Comparison of ENCODE assay signal across 1 cellular context in the genomic region with DNA sequence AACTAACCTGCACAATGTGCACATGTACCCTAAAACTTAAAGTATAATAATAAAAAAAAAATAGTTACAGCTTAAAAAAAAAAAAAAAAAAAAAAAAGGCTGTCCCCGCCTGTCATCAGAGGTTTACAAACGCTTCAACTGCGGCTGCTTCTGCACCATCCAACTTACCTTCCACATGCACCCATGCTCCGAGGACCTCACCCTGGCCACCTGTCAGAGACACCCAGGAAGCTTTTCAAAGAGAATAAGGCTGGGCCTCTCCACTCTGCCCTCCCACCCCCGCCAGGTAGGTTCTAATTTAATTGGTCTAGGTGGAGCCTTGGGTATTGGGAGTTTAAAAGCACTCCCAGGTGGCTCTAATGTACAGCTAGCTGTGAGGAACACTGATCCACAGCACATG.
TF ChIP-seq lines count a peak whose summit lies in the region.

No MANE protein-coding gene starts in this region.

TF ChIP-seq in HepG2, 621 proteins besides CTCF, POLR2A, EP300 and RAD21 (continued from another document):
- TF ChIP-seq, protein P1, sequence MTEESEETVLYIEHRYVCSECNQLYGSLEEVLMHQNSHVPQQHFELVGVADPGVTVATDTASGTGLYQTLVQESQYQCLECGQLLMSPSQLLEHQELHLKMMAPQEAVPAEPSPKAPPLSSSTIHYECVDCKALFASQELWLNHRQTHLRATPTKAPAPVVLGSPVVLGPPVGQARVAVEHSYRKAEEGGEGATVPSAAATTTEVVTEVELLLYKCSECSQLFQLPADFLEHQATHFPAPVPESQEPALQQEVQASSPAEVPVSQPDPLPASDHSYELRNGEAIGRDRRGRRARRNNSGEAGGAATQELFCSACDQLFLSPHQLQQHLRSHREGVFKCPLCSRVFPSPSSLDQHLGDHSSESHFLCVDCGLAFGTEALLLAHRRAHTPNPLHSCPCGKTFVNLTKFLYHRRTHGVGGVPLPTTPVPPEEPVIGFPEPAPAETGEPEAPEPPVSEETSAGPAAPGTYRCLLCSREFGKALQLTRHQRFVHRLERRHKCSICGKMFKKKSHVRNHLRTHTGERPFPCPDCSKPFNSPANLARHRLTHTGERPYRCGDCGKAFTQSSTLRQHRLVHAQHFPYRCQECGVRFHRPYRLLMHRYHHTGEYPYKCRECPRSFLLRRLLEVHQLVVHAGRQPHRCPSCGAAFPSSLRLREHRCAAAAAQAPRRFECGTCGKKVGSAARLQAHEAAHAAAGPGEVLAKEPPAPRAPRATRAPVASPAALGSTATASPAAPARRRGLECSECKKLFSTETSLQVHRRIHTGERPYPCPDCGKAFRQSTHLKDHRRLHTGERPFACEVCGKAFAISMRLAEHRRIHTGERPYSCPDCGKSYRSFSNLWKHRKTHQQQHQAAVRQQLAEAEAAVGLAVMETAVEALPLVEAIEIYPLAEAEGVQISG (CRISPR knock-in tag; IDR thresholded peaks at IDR 0.05) = no peak
- TF ChIP-seq ARNT2 (CRISPR knock-in tag; IDR thresholded peaks at IDR 0.05; ENCODE audit: low read depth) = no peak
- TF ChIP-seq, protein P2, sequence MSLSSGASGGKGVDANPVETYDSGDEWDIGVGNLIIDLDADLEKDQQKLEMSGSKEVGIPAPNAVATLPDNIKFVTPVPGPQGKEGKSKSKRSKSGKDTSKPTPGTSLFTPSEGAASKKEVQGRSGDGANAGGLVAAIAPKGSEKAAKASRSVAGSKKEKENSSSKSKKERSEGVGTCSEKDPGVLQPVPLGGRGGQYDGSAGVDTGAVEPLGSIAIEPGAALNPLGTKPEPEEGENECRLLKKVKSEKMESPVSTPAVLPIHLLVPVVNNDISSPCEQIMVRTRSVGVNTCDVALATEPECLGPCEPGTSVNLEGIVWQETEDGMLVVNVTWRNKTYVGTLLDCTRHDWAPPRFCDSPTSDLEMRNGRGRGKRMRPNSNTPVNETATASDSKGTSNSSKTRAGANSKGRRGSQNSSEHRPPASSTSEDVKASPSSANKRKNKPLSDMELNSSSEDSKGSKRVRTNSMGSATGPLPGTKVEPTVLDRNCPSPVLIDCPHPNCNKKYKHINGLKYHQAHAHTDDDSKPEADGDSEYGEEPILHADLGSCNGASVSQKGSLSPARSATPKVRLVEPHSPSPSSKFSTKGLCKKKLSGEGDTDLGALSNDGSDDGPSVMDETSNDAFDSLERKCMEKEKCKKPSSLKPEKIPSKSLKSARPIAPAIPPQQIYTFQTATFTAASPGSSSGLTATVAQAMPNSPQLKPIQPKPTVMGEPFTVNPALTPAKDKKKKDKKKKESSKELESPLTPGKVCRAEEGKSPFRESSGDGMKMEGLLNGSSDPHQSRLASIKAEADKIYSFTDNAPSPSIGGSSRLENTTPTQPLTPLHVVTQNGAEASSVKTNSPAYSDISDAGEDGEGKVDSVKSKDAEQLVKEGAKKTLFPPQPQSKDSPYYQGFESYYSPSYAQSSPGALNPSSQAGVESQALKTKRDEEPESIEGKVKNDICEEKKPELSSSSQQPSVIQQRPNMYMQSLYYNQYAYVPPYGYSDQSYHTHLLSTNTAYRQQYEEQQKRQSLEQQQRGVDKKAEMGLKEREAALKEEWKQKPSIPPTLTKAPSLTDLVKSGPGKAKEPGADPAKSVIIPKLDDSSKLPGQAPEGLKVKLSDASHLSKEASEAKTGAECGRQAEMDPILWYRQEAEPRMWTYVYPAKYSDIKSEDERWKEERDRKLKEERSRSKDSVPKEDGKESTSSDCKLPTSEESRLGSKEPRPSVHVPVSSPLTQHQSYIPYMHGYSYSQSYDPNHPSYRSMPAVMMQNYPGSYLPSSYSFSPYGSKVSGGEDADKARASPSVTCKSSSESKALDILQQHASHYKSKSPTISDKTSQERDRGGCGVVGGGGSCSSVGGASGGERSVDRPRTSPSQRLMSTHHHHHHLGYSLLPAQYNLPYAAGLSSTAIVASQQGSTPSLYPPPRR (CRISPR knock-in tag; IDR thresholded peaks at IDR 0.05; ENCODE audit: borderline replicate concordance) = no peak
- no peak for TF ChIP-seq HES4 (CRISPR knock-in tag; IDR thresholded peaks at IDR 0.05; ENCODE audit: borderline replicate concordance)
- TF ChIP-seq ZNF232 (CRISPR knock-in tag; IDR thresholded peaks at IDR 0.05; ENCODE audit: borderline replicate concordance) = no peak
- no peak for TF ChIP-seq ZNF670 (CRISPR knock-in tag; IDR thresholded peaks at IDR 0.05; ENCODE audit: borderline replicate concordance)
- TF ChIP-seq, protein P3, sequence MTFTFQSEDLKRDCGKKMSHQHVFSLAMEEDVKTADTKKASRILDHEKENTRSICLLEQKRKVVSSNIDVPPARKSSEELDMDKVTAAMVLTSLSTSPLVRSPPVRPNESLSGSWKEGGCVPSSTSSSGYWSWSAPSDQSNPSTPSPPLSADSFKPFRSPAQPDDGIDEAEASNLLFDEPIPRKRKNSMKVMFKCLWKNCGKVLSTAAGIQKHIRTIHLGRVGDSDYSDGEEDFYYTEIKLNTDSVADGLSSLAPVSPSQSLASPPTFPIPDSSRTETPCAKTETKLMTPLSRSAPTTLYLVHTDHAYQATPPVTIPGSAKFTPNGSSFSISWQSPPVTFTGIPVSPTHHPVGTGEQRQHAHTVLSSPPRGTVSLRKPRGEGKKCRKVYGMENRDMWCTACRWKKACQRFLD (CRISPR knock-in tag; IDR thresholded peaks at IDR 0.05; ENCODE audit: borderline replicate concordance) = no peak
- TF ChIP-seq AGO2 (optimal IDR thresholded peaks at IDR 0.05; ENCODE audit: low read depth, low read length) = no peak
- TF ChIP-seq ZNF124 (CRISPR knock-in tag; IDR thresholded peaks at IDR 0.05) = no peak
